8 cellular contexts compared by ENCODE assay signal in the genomic region with DNA sequence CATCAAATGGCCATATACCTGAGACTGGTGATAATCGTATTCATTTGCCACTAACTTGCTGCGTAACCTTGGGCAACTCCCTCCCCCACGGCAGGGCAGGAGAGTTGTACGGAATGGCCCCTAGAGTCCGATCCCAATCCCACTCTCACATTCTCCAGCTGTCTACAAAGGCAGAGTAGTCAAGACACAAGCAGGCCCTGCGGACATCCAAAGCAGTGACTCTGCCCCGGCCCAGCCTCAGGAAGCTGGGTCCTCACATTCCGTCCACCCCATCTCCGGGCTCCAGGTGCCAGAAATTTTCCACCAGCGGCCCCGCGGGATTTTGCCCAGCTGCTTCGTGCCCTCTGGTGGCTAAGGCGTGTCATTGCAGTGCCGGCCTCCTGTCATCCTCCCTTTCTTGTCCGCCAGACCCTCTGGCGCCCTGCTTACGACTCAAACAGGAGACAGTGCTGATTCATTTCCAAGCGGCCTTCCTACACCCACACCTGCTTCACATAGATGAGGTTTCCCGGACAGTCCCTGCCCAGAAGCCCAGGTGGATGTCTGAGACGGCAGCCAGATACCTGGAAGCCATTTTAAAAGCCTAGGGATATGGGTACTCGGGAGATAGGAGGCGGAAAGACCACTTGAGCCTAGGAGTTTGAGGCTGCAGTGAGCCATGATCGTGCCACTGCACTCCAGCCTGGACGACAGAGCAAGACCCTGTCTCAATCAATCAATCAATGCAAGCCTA. TPM values are rescaled to one million over a fixed set of nuclear protein-coding genes. Genes with fewer than 3 reads are reported as not detected.
DNase-seq lines count a peak whose midpoint lies in the region; ATAC-seq, FAIRE-seq and TF ChIP-seq lines count a peak whose summit lies in the region.

No MANE protein-coding gene starts in this region.

- no peaks in the 10 kb centered on the region for H3F3A ChIP-seq in SU-DHL-6 (ENCODE audit: insufficient read depth)

- no peak overlapping the region for H3K9ac ChIP-seq in SU-DHL-6 (ENCODE audit: low read length)

- ATAC-seq in activated naive CD8-positive, alpha-beta T cell treated with anti-CD3 and anti-CD28 coated beads, Interleukin-2, amount 10 ng/mL, durations not matched to agents 7 days and 5 days (ENCODE audit: low read depth), result peak; percentile 31
- ATAC-seq in Right ventricle myocardium superior (ENCODE audit: poor library complexity), result peak; percentile 39
- peak; percentile 40 to 70 (median 65) for ATAC-seq in pancreas
- ATAC-seq in HG03439 (IDR thresholded peaks at IDR 0.05; ENCODE audit: unreplicated experiment), result no peak

- no peaks in the 10 kb centered on the region for H4K20me1 ChIP-seq in SU-DHL-6 (ENCODE audit: low read depth, low read length)

- H3K9me3 ChIP-seq in SU-DHL-6 (ENCODE audit: insufficient read depth, low read length), result no peaks in the 10 kb centered on the region
- no peaks in the 10 kb centered on the region for H3K9me3 ChIP-seq in pancreas
- H3K9me3 ChIP-seq in tibial artery, result no peaks in the 10 kb centered on the region

- H3K27ac ChIP-seq in SU-DHL-6 (ENCODE audit: low read depth, low read length) (no peak overlapping the region), pancreas (peak overlapping the region in 2 of 4 donors; percentile 90), tibial artery (peak overlapping the region; percentile 94 to 95)

- 7 to 8% methylated on average over 25 of the region's 25 CpGs for WGBS in pancreas, 2 donors

- intact Hi-C loops in Right ventricle myocardium superior (cut with DNase I), result loop anchor here (2.0 kb wide), 1 partner anchor 36 kb away; no protein-coding TSS in a partner anchor
- intact Hi-C loops in pancreas (cut with DNase I), result no loop called here
- intact Hi-C loops in tibial artery (cut with DNase I; ENCODE audit: low total_unique reads), result loop anchor here (2.0 to 5.0 kb wide), 2 partner anchors 58 to 104 kb away; a partner anchor contains a TSS

- H3K27me3 Mint-ChIP-seq in activated naive CD8-positive, alpha-beta T cell treated with anti-CD3 and anti-CD28 coated beads, Interleukin-2, amount 10 ng/mL, durations not matched to agents 7 days and 5 days, result peaks cover 10% of the 10 kb centered on the region

- H3K79me2 ChIP-seq in SU-DHL-6 (ENCODE audit: insufficient read depth, low read length), result no peaks in the 10 kb centered on the region

- no peaks in the 10 kb centered on the region for H3K27me3 ChIP-seq in SU-DHL-6 (ENCODE audit: low read length)
- H3K27me3 ChIP-seq in pancreas, result no peaks in the 10 kb centered on the region
- H3K27me3 ChIP-seq in tibial artery, result no peaks in the 10 kb centered on the region

- no peaks in the 10 kb centered on the region for H3K36me3 Mint-ChIP-seq in activated naive CD8-positive, alpha-beta T cell treated with anti-CD3 and anti-CD28 coated beads, Interleukin-2, amount 10 ng/mL, durations not matched to agents 7 days and 5 days

- H3K4me3 Mint-ChIP-seq in activated naive CD8-positive, alpha-beta T cell treated with anti-CD3 and anti-CD28 coated beads, Interleukin-2, amount 10 ng/mL, durations not matched to agents 7 days and 5 days, result peak overlapping the region; percentile 75

- peaks cover 0 to 24% (median 0%) of the 10 kb centered on the region in 3 donors for H3K4me1 ChIP-seq in pancreas
- H3K4me1 ChIP-seq in tibial artery, result peaks cover 15 to 59% (median 47%) of the 10 kb centered on the region in 4 donors

- TF ChIP-seq CTCF in SU-DHL-6 (IDR thresholded peaks at IDR 0.05; ENCODE audit: insufficient read depth, low read length, poor library complexity, severe bottlenecking), result peak; percentile 82
- peak; percentile 94 to 98 (median 96) for TF ChIP-seq CTCF in pancreas (IDR thresholded peaks at IDR 0.05)
- peak; percentile 98 to 99 for TF ChIP-seq CTCF in tibial artery (IDR thresholded peaks at IDR 0.05)

- peaks cover 41% of the 10 kb centered on the region for H3K4me1 Mint-ChIP-seq in activated naive CD8-positive, alpha-beta T cell treated with anti-CD3 and anti-CD28 coated beads, Interleukin-2, amount 10 ng/mL, durations not matched to agents 7 days and 5 days

- in situ Hi-C loops in G401 (cut with HindIII; ENCODE audit: low sequenced_read_pairs), result no loop called here

- no peak for FAIRE-seq in pancreas (lab: Jason Lieb, UNC)

- H3K9me3 Mint-ChIP-seq in activated naive CD8-positive, alpha-beta T cell treated with anti-CD3 and anti-CD28 coated beads, Interleukin-2, amount 10 ng/mL, durations not matched to agents 7 days and 5 days, result no peaks in the 10 kb centered on the region

- peak overlapping the region; percentile 4 for H3K27ac Mint-ChIP-seq in activated naive CD8-positive, alpha-beta T cell treated with anti-CD3 and anti-CD28 coated beads, Interleukin-2, amount 10 ng/mL, durations not matched to agents 7 days and 5 days

- DNase-seq in G401 (ENCODE audit: low spot score) (peak; percentile 89), NCI-H1105 treated with DMSO at 0.1 percent for 48 hours (lab: John Stamatoyannopoulos, UW) (peak; percentile 93), Right ventricle myocardium superior (peak; percentile 94), pancreas (peak; percentile 71 to 94 (median 88)), tibial artery (peak; percentile 87 to 93)
- peak; percentile 82 for DNase-seq in activated naive CD8-positive, alpha-beta T cell treated with anti-CD3 and anti-CD28 coated beads, Interleukin-2, amount 10 ng/mL, durations not matched to agents 7 days and 5 days

- no peaks in the 10 kb centered on the region for H3K9me2 ChIP-seq in SU-DHL-6 (replicated peaks; ENCODE audit: insufficient read depth, low read length)

- no peak overlapping the region for H3K4me2 ChIP-seq in SU-DHL-6 (ENCODE audit: low read depth, low read length, poor library complexity, severe bottlenecking)

- H3K4me3 ChIP-seq in SU-DHL-6 (ENCODE audit: insufficient read depth, low read length, poor library complexity, severe bottlenecking) (no peak overlapping the region), pancreas (peak overlapping the region in 2 of 4 donors; percentile 21 to 30), tibial artery (peak overlapping the region; percentile 28 to 48)

- POLR2A ChIA-PET in activated naive CD8-positive, alpha-beta T cell treated with anti-CD3 and anti-CD28 coated beads, Interleukin-2, amount 10 ng/mL, durations not matched to agents 7 days and 5 days (lab: Charles Lee), result interaction anchor here (0.9 to 3.9 kb wide), 3 partner anchors 24 to 66 kb away, joined by 3 to 45 read pairs (median 7); a partner anchor contains a TSS

- H3K36me3 ChIP-seq in SU-DHL-6 (ENCODE audit: low read length) (no peaks in the 10 kb centered on the region), pancreas (no peaks in the 10 kb centered on the region), tibial artery (no peaks in the 10 kb centered on the region)

- H2AFZ ChIP-seq in SU-DHL-6 (ENCODE audit: low read depth, low read length, severe bottlenecking), result no peak overlapping the region

RNA-seq across cellular contexts. Expression of a gene that starts 2.9 kb away (rescaled TPM):
- total RNA-seq in G401 (2014; rRNA removed; shearing (Covaris generic)), result 10.6 and 10.8 TPM in 2 replicates
- total RNA-seq in activated naive CD8-positive, alpha-beta T cell treated with anti-CD3 and anti-CD28 coated beads, Interleukin-2, amount 10 ng/mL, durations not matched to agents 7 days and 5 days, result not detected
- total RNA-seq in Right ventricle myocardium superior (2.3 TPM), pancreas (1 to 10 TPM in 1 of 6 donors, under 1 TPM in 3, not detected in 2; 0.60 to 2.1 (median 0.68) TPM)
- 1 to 10 TPM; 1.9 to 2.8 TPM for polyA plus RNA-seq in pancreas

RNA-seq across cellular contexts. Expression of a gene that starts 19.5 kb away (rescaled TPM):
- 0.37 and 4.3 TPM in 2 replicates for total RNA-seq in G401 (2014; rRNA removed; shearing (Covaris generic))
- not detected for total RNA-seq in activated naive CD8-positive, alpha-beta T cell treated with anti-CD3 and anti-CD28 coated beads, Interleukin-2, amount 10 ng/mL, durations not matched to agents 7 days and 5 days
- 0.70 TPM for total RNA-seq in Right ventricle myocardium superior
- under 1 TPM in 3 of 6 donors, not detected in 3; 0.20 to 0.70 (median 0.66) TPM for total RNA-seq in pancreas
- polyA plus RNA-seq in pancreas, result 1 to 10 TPM in 1 of 2 donors, under 1 TPM in 1; 0.38 to 1.1 TPM

RNA-seq across cellular contexts. Expression of a gene that starts 22.9 kb away (rescaled TPM):
- total RNA-seq in G401 (2014; rRNA removed; shearing (Covaris generic)), result 452 and 453 TPM in 2 replicates
- total RNA-seq in activated naive CD8-positive, alpha-beta T cell treated with anti-CD3 and anti-CD28 coated beads, Interleukin-2, amount 10 ng/mL, durations not matched to agents 7 days and 5 days, result 100 to 1,000 TPM; 385 to 394 TPM
- 130 TPM for total RNA-seq in Right ventricle myocardium superior
- 10 to 100 TPM in 4 of 6 donors, 1 to 10 TPM in 2; 5.0 to 40.9 (median 24.4) TPM for total RNA-seq in pancreas
- polyA plus RNA-seq in pancreas, result 100 to 1,000 TPM in 1 of 2 donors, 10 to 100 TPM in 1; 88.6 to 149 TPM

RNA-seq across cellular contexts. Expression of a gene that starts 27.8 kb away (rescaled TPM):
- total RNA-seq in G401 (2014; rRNA removed; shearing (Covaris generic)), result 1.5 and 15.4 TPM in 2 replicates
- 1 to 10 TPM; 2.2 to 2.7 TPM for total RNA-seq in activated naive CD8-positive, alpha-beta T cell treated with anti-CD3 and anti-CD28 coated beads, Interleukin-2, amount 10 ng/mL, durations not matched to agents 7 days and 5 days
- total RNA-seq in Right ventricle myocardium superior (not detected), pancreas (not detected)
- polyA plus RNA-seq in pancreas, result not detected

RNA-seq across cellular contexts. Expression of a gene that starts 32.7 kb away (rescaled TPM):
- total RNA-seq in G401 (2014; rRNA removed; shearing (Covaris generic)), result 308 and 563 TPM in 2 replicates
- 100 to 1,000 TPM; 365 to 373 TPM for total RNA-seq in activated naive CD8-positive, alpha-beta T cell treated with anti-CD3 and anti-CD28 coated beads, Interleukin-2, amount 10 ng/mL, durations not matched to agents 7 days and 5 days
- total RNA-seq in Right ventricle myocardium superior, result 260 TPM
- 100 to 1,000 TPM in 2 of 6 donors, 10 to 100 TPM in 4; 21.4 to 264 (median 61.8) TPM for total RNA-seq in pancreas
- 100 to 1,000 TPM; 304 to 495 TPM for polyA plus RNA-seq in pancreas

Comparison
In these comparisons a context has a peak if more than half of its experiments do, and no peak if none do; other contexts are left out.
1. intact Hi-C loops: an anchor here in Right ventricle myocardium superior (2.0 kb wide) and tibial artery (2.0 to 5.0 kb wide); none called in pancreas.